Comparison of ENCODE assay signal across 1 cellular context in genomic region chr19:58394821-58395219, GRCh38.
TF ChIP-seq lines count a peak whose summit lies in the region.

No MANE protein-coding gene starts in this region.

TF ChIP-seq in IMR-90, 13 proteins besides CTCF, POLR2A, EP300 and RAD21:
- TF ChIP-seq MAZ (IDR thresholded peaks at IDR 0.05; ENCODE audit: borderline replicate concordance, low read depth, low read length) (no peak), SMC3 (IDR thresholded peaks at IDR 0.05; ENCODE audit: low read depth, low read length) (no peak), ELK1 (IDR thresholded peaks at IDR 0.05; ENCODE audit: borderline replicate concordance, low read depth, low read length) (no peak), RCOR1 (IDR thresholded peaks at IDR 0.05; ENCODE audit: insufficient replicate concordance, low read length) (no peak), USF2 (IDR thresholded peaks at IDR 0.05; ENCODE audit: low read depth, low read length) (no peak), NFE2L2 (IDR thresholded peaks at IDR 0.05; ENCODE audit: low read depth, low read length) (no peak), MAFK (IDR thresholded peaks at IDR 0.05; ENCODE audit: low read depth, low read length) (no peak), CHD1 (IDR thresholded peaks at IDR 0.05; ENCODE audit: low read depth, low read length) (no peak), CEBPB (IDR thresholded peaks at IDR 0.05; ENCODE audit: low read depth, low read length) (no peak), BHLHE40 (IDR thresholded peaks at IDR 0.05; ENCODE audit: low read depth, low read length) (no peak), MXI1 (IDR thresholded peaks at IDR 0.05; ENCODE audit: borderline replicate concordance, low read depth, low read length) (no peak)
